8 cellular contexts compared by ENCODE assay signal in the genomic region with DNA sequence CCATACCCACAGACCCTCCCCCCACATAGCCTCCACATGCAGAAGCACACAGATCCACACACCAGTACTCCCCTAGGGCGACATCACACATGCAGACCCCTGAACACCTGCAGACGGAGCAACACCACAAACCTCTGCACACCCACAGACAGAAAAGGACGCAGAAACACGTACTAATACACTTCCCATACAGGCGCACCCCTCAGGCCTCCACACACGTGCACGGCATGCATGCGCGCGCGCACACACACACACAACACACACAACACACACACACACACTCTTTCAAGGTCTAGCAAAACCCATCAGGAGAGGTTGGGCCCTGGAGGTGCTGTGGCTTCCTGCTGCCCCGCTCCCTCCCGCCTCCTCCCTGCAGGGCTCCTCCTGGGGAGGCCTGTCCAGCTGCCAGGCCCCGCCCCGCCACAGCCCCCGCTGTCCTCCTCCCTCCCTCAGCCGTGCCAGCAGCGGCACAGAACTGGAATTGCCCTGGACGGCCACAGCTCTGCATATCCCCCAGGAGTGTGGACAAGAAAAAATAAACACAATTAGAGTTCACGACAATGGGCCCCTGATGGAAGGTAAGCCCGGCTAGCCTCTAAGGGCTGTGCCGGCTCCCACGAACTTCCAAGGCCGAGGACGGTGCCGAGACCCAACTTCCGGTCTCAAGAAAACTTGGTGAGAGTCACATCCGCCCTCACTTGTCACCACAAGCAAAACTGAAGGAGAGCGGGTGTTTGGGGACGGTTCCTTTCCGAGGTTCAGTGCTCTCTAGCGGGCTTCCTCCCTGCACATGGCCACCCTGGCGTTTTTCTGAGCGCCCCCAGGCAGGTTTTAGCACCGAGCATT. TPM values are rescaled to one million over a fixed set of nuclear protein-coding genes. Genes with fewer than 3 reads are reported as not detected.
A peak's percentile ranks its signal among the peaks of the same experiment; 100 is the strongest.
DNase-seq lines count a peak whose midpoint lies in the region; ATAC-seq, FAIRE-seq and TF ChIP-seq lines count a peak whose summit lies in the region.

No MANE protein-coding gene starts in this region.

- FAIRE-seq in HTR-8/SVneo (lab: Jason Lieb, UNC) (peak; percentile 9), frontal cortex (lab: Jason Lieb, UNC) (no peak)

- intact Hi-C loops in Calu3 (cut with micrococcal nuclease; ENCODE audit: unreplicated experiment) = loop anchor here (2.0 to 5.0 kb wide), 3 partner anchors 37 to 241 kb away; no protein-coding TSS in a partner anchor
- intact Hi-C loops in testis (cut with DNase I; ENCODE audit: low total_unique reads) = loop anchor here (5.0 to 10.0 kb wide), 3 partner anchors 197 to 375 kb away; no protein-coding TSS in a partner anchor

- peak overlapping the region; percentile 84 for H3K27ac Mint-ChIP-seq in Calu3 (ENCODE audit: unreplicated experiment)

- H3K27me3 ChIP-seq in testis = no peaks in the 10 kb centered on the region

- DNase-seq in Calu3 (peak; percentile 91), HTR-8/SVneo (ENCODE audit: insufficient read length, low spot score) (peak; percentile 84), SIG-M5 treated with dmso at 0.1 percent for 504 hours (lab: John Stamatoyannopoulos, UW; ENCODE audit: unreplicated experiment) (peak; percentile 96), frontal cortex (ENCODE audit: low spot score in 2 of 2) (peak; percentile 63 to 66), nucleus accumbens (lab: John Stamatoyannopoulos, UW) (peak in 54 of 56 donors; percentile 22 to 92 (median 78)), testis (peak; percentile 89)
- peak; percentile 61 for DNase-seq in activated gamma-delta T cell treated with anti-CD3 and anti-CD28 coated beads, Interleukin-2, amount 50 U/mL, for 16 hours (ENCODE audit: low read depth)

- H3K4me1 ChIP-seq in testis = peaks cover 43% of the 10 kb centered on the region

- H3K9me3 Mint-ChIP-seq in Calu3 (ENCODE audit: low read depth, unreplicated experiment) = no peaks in the 10 kb centered on the region

- peak overlapping the region; percentile 92 to 100 for H3K27ac ChIP-seq in testis

- peaks cover 35% of the 10 kb centered on the region for H3K4me1 Mint-ChIP-seq in Calu3 (ENCODE audit: low read depth, unreplicated experiment)

- no TSS peak for BruUV-seq in Calu3 (replicated peaks; lab: Mats Ljungman, UMichigan)

- TF ChIP-seq CTCF in Calu3 (IDR thresholded peaks at IDR 0.05; ENCODE audit: unreplicated experiment) (no peak), testis (IDR thresholded peaks at IDR 0.05) (no peak)

- peaks cover 62% of the 10 kb centered on the region for H3K36me3 Mint-ChIP-seq in Calu3 (ENCODE audit: insufficient read depth, unreplicated experiment)

- TF ChIP-seq POLR2A in testis (IDR thresholded peaks at IDR 0.05) = no peak

- 1 to 2% methylated on average over 25 to 35 of the region's 35 CpGs for WGBS in testis, 2 donors

- peak; percentile 41 for ATAC-seq in GM21367 (IDR thresholded peaks at IDR 0.05; ENCODE audit: unreplicated experiment)

- peak overlapping the region; percentile 98 for H3K4me3 Mint-ChIP-seq in Calu3 (ENCODE audit: low read depth, unreplicated experiment)

- no peaks in the 10 kb centered on the region for H3K36me3 ChIP-seq in testis (ENCODE audit: low read depth, missing control alignments)

- H3K27me3 Mint-ChIP-seq in Calu3 (ENCODE audit: unreplicated experiment) = no peaks in the 10 kb centered on the region

- H3K9me3 ChIP-seq in testis = no peaks in the 10 kb centered on the region

- CTCF ChIA-PET in Calu3 (lab: Charles Lee) = interaction anchor here (0.6 to 1.9 kb wide), 2 partner anchors 15 to 50 kb away, joined by 4 to 10 read pairs; no protein-coding TSS in a partner anchor

- peak overlapping the region; percentile 53 to 66 for H3K4me3 ChIP-seq in testis

RNA-seq across cellular contexts. Expression of a gene that starts 6.8 kb away (rescaled TPM):
- total RNA-seq in Calu3 (2022) (90.7 and 120 TPM in 2 replicates), frontal cortex (2.4 TPM), testis (10 to 100 TPM; 35.7 to 54.4 TPM)
- 45.4 TPM for polyA plus RNA-seq in testis (ENCODE audit: insufficient read depth, low read depth, low replicate concordance)

Comparison
In these comparisons a context has a peak if more than half of its experiments do, and no peak if none do; other contexts are left out.
1. Peak in every context shown above with its lines: DNase-seq, ATAC-seq, H3K4me3 ChIP-seq and H3K27ac ChIP-seq.
2. RNA of a gene that starts 6.8 kb away (total RNA-seq): 90.7 to 120 TPM in Calu3 and 35.7 to 54.4 TPM in testis; 2.4 TPM in frontal cortex (single experiment); every median in the first group is over 10 times any median in the second.